ENCODE assay signal across 16 cellular contexts in genomic region chr4:15706646-15707362, GRCh38. TPM values are rescaled to one million over a fixed set of nuclear protein-coding genes. Genes with fewer than 3 reads are reported as not detected.
DNase-seq lines count a peak whose midpoint lies in the region; ATAC-seq and TF ChIP-seq lines count a peak whose summit lies in the region.
"Had no signal": no experiment of that assay in that cellular context is flagged by ENCODE, and none has a peak within 500 bp of the region (broad histone marks: within the 10 kb centered on the region; RNA-seq: fewer than 3 reads in every experiment).

No MANE protein-coding gene starts in this region.

- peak; percentile 43 for DNase-seq in GM23248
- peak; percentile 62 for DNase-seq in fibroblast of the aortic adventitia (ENCODE audit: low read depth)
- DNase-seq in osteoblast (ENCODE audit: insufficient read length, low spot score, missing footprints): peak; percentile 87
- no peak for DNase-seq in erythroblast (lab: John Stamatoyannopoulos, UW)
- DNase-seq: Caco-2, H9, NCI-H1048, NCI-H1436 treated with DMSO at 0.1 percent for 48 hours, NCI-H2081, Peyer's patch, SK-N-SH had no signal

- in situ Hi-C loops in GM23248 (cut with MboI): no loop called here

- H3K27ac ChIP-seq in GM23248 (no peak overlapping the region), SU-DHL-6 (ENCODE audit: low read depth, low read length) (no peak overlapping the region), osteoblast (ENCODE audit: low read depth, low read length) (no peak overlapping the region)
- H3K27ac ChIP-seq: Peyer's patch had no signal

- H4K20me1 ChIP-seq in GM23248 (ENCODE audit: insufficient read depth) (no peaks in the 10 kb centered on the region), SU-DHL-6 (ENCODE audit: low read depth, low read length) (no peaks in the 10 kb centered on the region), osteoblast (ENCODE audit: insufficient read depth, low read length) (no peaks in the 10 kb centered on the region)

- H3K36me3 ChIP-seq in GM23248 (ENCODE audit: low read depth): no peaks in the 10 kb centered on the region
- no peaks in the 10 kb centered on the region for H3K36me3 ChIP-seq in SU-DHL-6 (ENCODE audit: low read length)
- H3K36me3 ChIP-seq in osteoblast (ENCODE audit: insufficient read depth, low read length): no peaks in the 10 kb centered on the region

- H3K27me3 ChIP-seq in GM23248 (replicated peaks; ENCODE audit: insufficient read depth): no peaks in the 10 kb centered on the region
- no peaks in the 10 kb centered on the region for H3K27me3 ChIP-seq in SU-DHL-6 (ENCODE audit: low read length)
- no peaks in the 10 kb centered on the region for H3K27me3 ChIP-seq in osteoblast (ENCODE audit: insufficient read depth, low read length)
- H3K27me3 ChIP-seq: Peyer's patch had no signal

- no peaks in the 10 kb centered on the region for H3K9me2 ChIP-seq in GM23248 (ENCODE audit: insufficient read depth)
- no peaks in the 10 kb centered on the region for H3K9me2 ChIP-seq in SU-DHL-6 (replicated peaks; ENCODE audit: insufficient read depth, low read length)
- H3K9me2 ChIP-seq: SK-N-SH had no signal

- TF ChIP-seq POLR2A in erythroblast (IDR thresholded peaks at IDR 0.05; ENCODE audit: low read length): no peak

- H3K4me3 ChIP-seq in GM23248: no peak overlapping the region
- H3K4me3 ChIP-seq in SU-DHL-6 (ENCODE audit: insufficient read depth, low read length, poor library complexity, severe bottlenecking): no peak overlapping the region
- H3K4me3 ChIP-seq in fibroblast of the aortic adventitia (ENCODE audit: low read depth, low read length): no peak overlapping the region
- H3K4me3 ChIP-seq in osteoblast (ENCODE audit: insufficient read depth, low read length): no peak overlapping the region
- H3K4me3 ChIP-seq: Peyer's patch had no signal

- H3K9me3 ChIP-seq in GM23248 (ENCODE audit: low read depth) (no peaks in the 10 kb centered on the region), SU-DHL-6 (ENCODE audit: insufficient read depth, low read length) (no peaks in the 10 kb centered on the region), osteoblast (ENCODE audit: low read depth, low read length) (no peaks in the 10 kb centered on the region)
- H3K9me3 ChIP-seq: Caco-2, Peyer's patch, SK-N-SH had no signal

- H3K79me2 ChIP-seq in GM23248 (ENCODE audit: insufficient read depth): no peaks in the 10 kb centered on the region
- H3K79me2 ChIP-seq in SU-DHL-6 (ENCODE audit: insufficient read depth, low read length): no peaks in the 10 kb centered on the region
- no peaks in the 10 kb centered on the region for H3K79me2 ChIP-seq in osteoblast (ENCODE audit: insufficient read depth, low read length)

- H3F3A ChIP-seq in GM23248 (ENCODE audit: insufficient read depth) (0 out of 2 replicates have a peak, but pooled peaks cover 9% of the 10 kb centered on the region), SU-DHL-6 (ENCODE audit: insufficient read depth) (no peaks in the 10 kb centered on the region)

- H3K9ac ChIP-seq in GM23248: no peak overlapping the region
- no peak overlapping the region for H3K9ac ChIP-seq in SU-DHL-6 (ENCODE audit: low read length)
- H3K9ac ChIP-seq: SK-N-SH had no signal

- no peak for TF ChIP-seq CTCF in SU-DHL-6 (IDR thresholded peaks at IDR 0.05; ENCODE audit: insufficient read depth, low read length, poor library complexity, severe bottlenecking)
- TF ChIP-seq CTCF in fibroblast of the aortic adventitia (IDR thresholded peaks at IDR 0.05; ENCODE audit: insufficient read depth, low read length): no peak
- TF ChIP-seq CTCF in osteoblast (IDR thresholded peaks at IDR 0.05; ENCODE audit: extremely low read depth, low read depth, low read length): no peak

- H3K4me1 ChIP-seq in GM23248 (ENCODE audit: insufficient read depth) (peaks cover 14% of the 10 kb centered on the region; the same call in 1 of the 2 replicates), osteoblast (ENCODE audit: insufficient read depth, low read length) (peaks cover 6% of the 10 kb centered on the region)
- H3K4me1 ChIP-seq: Caco-2 had no signal

- H3K4me2 ChIP-seq in GM23248 (ENCODE audit: unreplicated experiment): no peak overlapping the region
- no peak overlapping the region for H3K4me2 ChIP-seq in SU-DHL-6 (ENCODE audit: low read depth, low read length, poor library complexity, severe bottlenecking)
- no peak overlapping the region for H3K4me2 ChIP-seq in osteoblast (ENCODE audit: insufficient read depth, low read length)
- H3K4me2 ChIP-seq: SK-N-SH had no signal

- H2AFZ ChIP-seq in GM23248: peak overlapping the region; percentile 26
- peak overlapping the region; percentile 27 for H2AFZ ChIP-seq in SU-DHL-6 (ENCODE audit: low read depth, low read length, severe bottlenecking)
- H2AFZ ChIP-seq in osteoblast (ENCODE audit: low read length): peak overlapping the region; percentile 40

- 50 to 59% methylated on average over 3 of the region's 3 CpGs for WGBS in GM23248 (ENCODE audit: low coverage in 1 of 2, low lambda C conversion rate in 2 of 2, missing lambda C conversion rate in 2 of 2), 2 experiments

- no peak for ATAC-seq in HG02884 (IDR thresholded peaks at IDR 0.05; ENCODE audit: unreplicated experiment)
- no peak for ATAC-seq in GM19467 (IDR thresholded peaks at IDR 0.05; ENCODE audit: unreplicated experiment)
- no peak for ATAC-seq in activated CD4-positive, CD25-positive, alpha-beta regulatory T cell treated with anti-CD3 and anti-CD28 coated beads, Interleukin-2, amount 50 U/mL, for 24 hours
- ATAC-seq: Right ventricle myocardium inferior had no signal

RNA-seq across cellular contexts. Expression of gene BST1, which starts 3.9 kb away (rescaled TPM):
- 32.6 and 33.3 TPM in 2 replicates for total RNA-seq in GM23248 (2014; rRNA removed; shearing (Covaris generic))
- polyA plus RNA-seq in GM23248 (2016; fragmentation: Nextera tagmentation; extraction: Ambion mirVana): 24.3 and 28.7 TPM in 2 replicates
- total RNA-seq in fibroblast of the aortic adventitia (ENCODE audit: low replicate concordance) (19.7 and 54.9 TPM in 2 replicates), osteoblast (30.6 and 31.8 TPM in 2 replicates)
- total RNA-seq: H9 had no signal

RNA-seq across cellular contexts. Expression of gene FAM200B, which starts 25.2 kb away (rescaled TPM):
- 32.9 and 33.2 TPM in 2 replicates for total RNA-seq in GM23248 (2014; rRNA removed; shearing (Covaris generic))
- polyA plus RNA-seq in GM23248 (2016; fragmentation: Nextera tagmentation; extraction: Ambion mirVana): 70.6 and 74.6 TPM in 2 replicates
- 30.4 and 35.3 TPM in 2 replicates for total RNA-seq in fibroblast of the aortic adventitia (ENCODE audit: low replicate concordance)
- total RNA-seq in osteoblast: 22.7 and 31.8 TPM in 2 replicates

RNA-seq across cellular contexts. Expression of gene FBXL5, which starts 51.6 kb away (rescaled TPM):
- total RNA-seq in GM23248 (2014; rRNA removed; shearing (Covaris generic)): 68.4 and 82.7 TPM in 2 replicates
- 55.6 and 57.8 TPM in 2 replicates for polyA plus RNA-seq in GM23248 (2016; fragmentation: Nextera tagmentation; extraction: Ambion mirVana)
- total RNA-seq in fibroblast of the aortic adventitia (ENCODE audit: low replicate concordance): 107 and 129 TPM in 2 replicates
- total RNA-seq in osteoblast: 108 and 110 TPM in 2 replicates

Comparison
In these comparisons a context has a peak if more than half of its experiments do, and no peak if none do; other contexts are left out.
1. DNase-seq: peak in GM23248 (single experiment), fibroblast of the aortic adventitia (single experiment) and osteoblast (single experiment); none in erythroblast (0 of 2).
2. Peak in every context shown above with its lines, with median percentiles within 50 percentile points of each other: H2AFZ ChIP-seq.